9 cellular contexts compared by ENCODE assay signal in the genomic region with DNA sequence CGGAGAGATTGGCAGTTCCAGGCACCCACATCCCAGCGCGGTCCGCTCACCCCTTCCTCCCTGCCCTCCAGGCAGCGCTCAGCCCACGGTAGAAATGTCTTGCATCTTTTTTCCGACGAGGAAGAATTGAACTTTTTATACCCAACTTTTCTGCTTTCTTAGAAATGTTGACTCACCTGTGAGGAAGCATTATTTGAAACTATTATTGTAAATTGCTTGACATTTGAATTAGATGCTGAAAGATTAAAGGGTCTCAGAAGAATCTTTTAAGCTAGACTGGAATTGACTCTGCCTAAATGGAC. TPM values are rescaled to one million over a fixed set of nuclear protein-coding genes. Genes with fewer than 3 reads are reported as not detected.
DNase-seq lines count a peak whose midpoint lies in the region; ATAC-seq, FAIRE-seq and TF ChIP-seq lines count a peak whose summit lies in the region.
"Had no signal": no experiment of that assay in that cellular context is flagged by ENCODE, and none has a peak within 500 bp of the region (broad histone marks: within the 10 kb centered on the region; RNA-seq: fewer than 3 reads in every experiment).

No MANE protein-coding gene starts in this region.

- peak overlapping the region; percentile 90 for H3K4me3 Mint-ChIP-seq in activated T-cell treated with anti-CD3 and anti-CD28 coated beads, Interleukin-2, amount 50 U/mL, for 72 hours

- no peak overlapping the region for H3K27ac Mint-ChIP-seq in activated T-cell treated with anti-CD3 and anti-CD28 coated beads, Interleukin-2, amount 50 U/mL, for 72 hours

- H3K9me3 ChIP-seq in ascending aorta: no peaks in the 10 kb centered on the region
- no peaks in the 10 kb centered on the region for H3K9me3 ChIP-seq in right lobe of liver
- H3K9me3 ChIP-seq in thyroid gland: no peaks in the 10 kb centered on the region

- peak overlapping the region; percentile 88 to 92 for H3K27ac ChIP-seq in ascending aorta
- H3K27ac ChIP-seq in right lobe of liver: peak overlapping the region; percentile 77 to 85 (median 80)
- peak overlapping the region; percentile 89 to 97 (median 93) for H3K27ac ChIP-seq in thyroid gland

- FAIRE-seq in frontal cortex (lab: Jason Lieb, UNC): no peak
- FAIRE-seq: endometrium had no signal

- no peak for DNase-seq in activated T-cell treated with anti-CD3 and anti-CD28 coated beads, Interleukin-2, amount 50 U/mL, for 72 hours
- no peak for DNase-seq in activated T-cell treated with anti-CD3 and anti-CD28 coated beads, Interleukin-2, amount 50 U/mL, for 48 hours
- DNase-seq in ascending aorta (ENCODE audit: low spot score in 2 of 2) (no peak), right lobe of liver (no peak), thyroid gland (no peak), HUDEP-2 (lab: John Stamatoyannopoulos, UW; ENCODE audit: unreplicated experiment in 76 of 76) (no peak), frontal cortex (ENCODE audit: low spot score in 2 of 2) (no peak)
- DNase-seq in NK-92 treated with Interleukin-12 subunit alpha and Interleukin-12 subunit beta, amount 100 ng/mL, for 24 hours (lab: John Stamatoyannopoulos, UW): no peak

- H3K27me3 Mint-ChIP-seq in activated T-cell treated with anti-CD3 and anti-CD28 coated beads, Interleukin-2, amount 50 U/mL, for 72 hours (ENCODE audit: low read depth): peaks cover 35% of the 10 kb centered on the region

- no peak for ATAC-seq in activated T-cell treated with anti-CD3 and anti-CD28 coated beads, Interleukin-2, amount 50 U/mL, for 72 hours (replicated peaks in 1 of 2)
- ATAC-seq in right lobe of liver: no peak

- H3K4me3 ChIP-seq in ascending aorta (peak overlapping the region; percentile 78 to 80), right lobe of liver (peak overlapping the region; percentile 70 to 81 (median 79)), thyroid gland (replicated peaks in 1 of 3) (peak overlapping the region; percentile 35 to 62 (median 44))

- H3K4me1 Mint-ChIP-seq in activated T-cell treated with anti-CD3 and anti-CD28 coated beads, Interleukin-2, amount 50 U/mL, for 72 hours (ENCODE audit: low read depth): peaks cover 32% of the 10 kb centered on the region

- TF ChIP-seq CTCF in ascending aorta (IDR thresholded peaks at IDR 0.05) (no peak), right lobe of liver (IDR thresholded peaks at IDR 0.05) (peak in 1 of 4 donors; percentile 4), thyroid gland (IDR thresholded peaks at IDR 0.05) (no peak)

- H3K4me1 ChIP-seq in ascending aorta (no peaks in the 10 kb centered on the region), right lobe of liver (peaks cover 0 to 24% (median 9%) of the 10 kb centered on the region in 4 donors), thyroid gland (peaks cover 31 to 33% of the 10 kb centered on the region in 2 donors)

- intact Hi-C loops in ascending aorta (cut with DNase I): loop anchor here (1.0 to 10.0 kb wide), 3 partner anchors 136 to 319 kb away; a partner anchor contains a TSS
- intact Hi-C loops in right lobe of liver (cut with DNase I): no loop called here
- intact Hi-C loops in thyroid gland (cut with DNase I): no loop called here

- H3K27me3 ChIP-seq in ascending aorta: no peaks in the 10 kb centered on the region
- no peaks in the 10 kb centered on the region for H3K27me3 ChIP-seq in right lobe of liver
- H3K27me3 ChIP-seq in thyroid gland: no peaks in the 10 kb centered on the region

- WGBS in right lobe of liver (ENCODE audit: insufficient coverage, low coverage, low lambda C conversion rate, missing lambda C conversion rate): 1% methylated on average over 7 of the region's 8 CpGs
- WGBS in thyroid gland, 2 donors: 3 to 4% methylated on average over 8 of the region's 8 CpGs

- TF ChIP-seq POLR2A in right lobe of liver (IDR thresholded peaks at IDR 0.05) (no peak), thyroid gland (IDR thresholded peaks at IDR 0.05) (no peak)

- no peaks in the 10 kb centered on the region for H3K36me3 ChIP-seq in ascending aorta
- H3K36me3 ChIP-seq in right lobe of liver: no peaks in the 10 kb centered on the region
- H3K36me3 ChIP-seq in thyroid gland: no peaks in the 10 kb centered on the region

- H3K9me3 Mint-ChIP-seq in activated T-cell treated with anti-CD3 and anti-CD28 coated beads, Interleukin-2, amount 50 U/mL, for 72 hours: no peaks in the 10 kb centered on the region

- H3K36me3 Mint-ChIP-seq in activated T-cell treated with anti-CD3 and anti-CD28 coated beads, Interleukin-2, amount 50 U/mL, for 72 hours (ENCODE audit: insufficient read depth in 2 of 2): peaks cover 0 to 3% of the 10 kb centered on the region in 2 donors

RNA-seq across cellular contexts. Expression of a gene that starts 0.9 kb away (rescaled TPM):
- 1 to 10 TPM; 3.3 to 5.9 TPM for total RNA-seq in activated T-cell treated with anti-CD3 and anti-CD28 coated beads, Interleukin-2, amount 50 U/mL, for 72 hours
- 18.1 TPM for total RNA-seq in ascending aorta
- total RNA-seq in right lobe of liver: 10 to 100 TPM in 4 of 6 experiments, 1 to 10 TPM in 2; 3.7 to 22.8 (median 10.7) TPM
- 10 to 100 TPM; 15.6 to 44.9 (median 31.3) TPM for total RNA-seq in thyroid gland
- total RNA-seq in frontal cortex: 34.2 TPM
